Comparison of ENCODE assay signal across 19 cellular contexts in the genomic region with DNA sequence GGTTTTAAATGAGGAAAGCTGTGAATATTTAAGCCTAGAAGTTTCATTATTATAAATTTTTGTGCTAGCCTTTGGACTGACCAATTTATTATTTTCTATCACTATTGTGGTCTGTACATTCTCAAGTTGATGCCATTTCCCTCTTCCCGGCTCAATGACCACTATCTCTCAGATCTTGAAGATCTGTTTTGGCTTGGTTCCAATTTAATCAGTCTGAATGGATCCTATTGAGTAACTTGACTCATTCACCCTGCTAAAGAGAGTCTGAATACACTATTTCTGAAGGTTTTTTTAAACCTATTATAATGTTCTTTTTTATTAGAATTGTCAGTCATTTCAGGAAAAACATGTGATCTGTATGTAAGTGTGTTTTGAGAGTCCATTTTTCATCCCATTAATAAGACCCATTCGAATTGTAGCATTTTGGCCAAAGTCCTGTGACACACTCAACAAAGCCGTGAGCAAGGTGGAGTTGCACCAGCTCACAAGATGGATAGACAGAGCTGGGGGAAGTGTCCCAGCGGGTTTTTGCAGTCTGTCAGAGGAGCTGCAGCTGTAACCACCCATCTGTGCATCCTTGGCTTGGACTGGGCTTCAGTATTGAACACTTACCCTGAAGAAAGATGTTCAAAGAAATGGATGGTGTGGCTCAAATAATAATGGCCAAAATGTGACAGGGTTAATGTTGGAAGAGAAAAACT.
A peak's percentile ranks its signal among the peaks of the same experiment; 100 is the strongest.
DNase-seq lines count a peak whose midpoint lies in the region; ATAC-seq and TF ChIP-seq lines count a peak whose summit lies in the region.
"Had no signal": no experiment of that assay in that cellular context is flagged by ENCODE, and none has a peak within 500 bp of the region (broad histone marks: within the 10 kb centered on the region; RNA-seq: fewer than 3 reads in every experiment).

No MANE protein-coding gene starts in this region.

- H3K4me1 ChIP-seq in SK-N-SH (ENCODE audit: control insufficient read depth in 1 of 2, insufficient read depth in 2 of 2, low read depth in 1 of 2, low read length in 1 of 2) (peaks cover 0 to 26% of the 10 kb centered on the region in 2 experiments), liver (ENCODE audit: control insufficient read depth in 4 of 4, insufficient read depth in 4 of 4, low read length in 3 of 4) (peaks cover 6 to 52% (median 20%) of the 10 kb centered on the region in 4 donors), OCI-LY7 (ENCODE audit: insufficient read depth, low read length, poor library complexity, severe bottlenecking) (no peaks in the 10 kb centered on the region)
- H3K4me1 ChIP-seq: parathyroid adenoma had no signal

- CTCF ChIA-PET in SK-N-SH (lab: Yijun Ruan, JAX) = interaction anchor here (1.2 to 1.3 kb wide), 2 partner anchors 10 to 82 kb away, joined by 3 to 4 read pairs; no protein-coding TSS in a partner anchor
- CTCF ChIA-PET in OCI-LY7 (lab: Charles Lee; ENCODE audit: unreplicated experiment) = no interaction called here

- H3K9me2 ChIP-seq in SK-N-SH (no peaks in the 10 kb centered on the region), OCI-LY7 (ENCODE audit: insufficient read depth, low read length) (no peaks in the 10 kb centered on the region)

- H3K9ac ChIP-seq in SK-N-SH (no peak overlapping the region), liver (ENCODE audit: low read depth in 1 of 2, low read length in 2 of 2) (peak overlapping the region in 1 of 2 donors; percentile 72)
- H3K9ac ChIP-seq: parathyroid adenoma had no signal

- TF ChIP-seq EP300 in SK-N-SH (IDR thresholded peaks at IDR 0.05; ENCODE audit: borderline replicate concordance in 1 of 2, low read depth in 1 of 2, low read length in 1 of 2) = peak; percentile 45 to 51; a peak in 2 of 4 replicates

- intact Hi-C loops in OCI-LY7 (cut with micrococcal nuclease; ENCODE audit: unreplicated experiment) = no loop called here

- H2AFZ ChIP-seq in SK-N-SH (ENCODE audit: low read depth) (peak overlapping the region; percentile 52; the same call in 1 of the 2 replicates), OCI-LY7 (ENCODE audit: low read length) (no peak overlapping the region)
- H2AFZ ChIP-seq: parathyroid adenoma had no signal

- H3K4me2 ChIP-seq in SK-N-SH = peak overlapping the region; percentile 43; the same call in 1 of the 2 replicates
- no peak overlapping the region for H3K4me2 ChIP-seq in OCI-LY7 (ENCODE audit: low read length)

- no peak for TF ChIP-seq CTCF in SK-N-SH (IDR thresholded peaks at IDR 0.05)
- TF ChIP-seq CTCF in liver (IDR thresholded peaks at IDR 0.05; ENCODE audit: low read depth, low read length, missing input control) = no peak
- TF ChIP-seq CTCF in OCI-LY7 (conservative IDR thresholded peaks at IDR 0.05; ENCODE audit: low read length) = no peak

- ATAC-seq in GM18505 (IDR thresholded peaks at IDR 0.05; ENCODE audit: unreplicated experiment) (no peak), HG03439 (IDR thresholded peaks at IDR 0.05; ENCODE audit: unreplicated experiment) (no peak)
- ATAC-seq: T-helper 17 cell had no signal

- no peak for TF ChIP-seq RAD21 in SK-N-SH (IDR thresholded peaks at IDR 0.05; ENCODE audit: low read length)
- TF ChIP-seq RAD21 in liver (IDR thresholded peaks at IDR 0.05) = no peak

- POLR2A ChIA-PET in SK-N-SH (lab: Yijun Ruan, JAX) (no interaction called here), OCI-LY7 (lab: Charles Lee) (interaction anchor here (0.5 to 0.7 kb wide), 3 partner anchors 93 to 986 kb away, joined by 3 to 4 read pairs (median 3); no protein-coding TSS in a partner anchor)

- H3K27ac ChIP-seq in SK-N-SH (ENCODE audit: low read depth in 2 of 2, low read length in 1 of 2) (peak overlapping the region; percentile 11 to 90; a peak in 3 of 4 replicates), liver (ENCODE audit: low read depth in 1 of 2, low read length in 2 of 2) (peak overlapping the region; percentile 73 to 92), OCI-LY7 (ENCODE audit: low read depth, low read length, poor library complexity, severe bottlenecking) (no peak overlapping the region)
- H3K27ac ChIP-seq: parathyroid adenoma had no signal

- H3K9me3 ChIP-seq in SK-N-SH = no peaks in the 10 kb centered on the region
- no peaks in the 10 kb centered on the region for H3K9me3 ChIP-seq in liver (ENCODE audit: control insufficient read depth in 4 of 4, low read length in 3 of 4)
- H3K9me3 ChIP-seq in OCI-LY7 (ENCODE audit: low read length) = no peaks in the 10 kb centered on the region

- H3K27me3 ChIP-seq in SK-N-SH (ENCODE audit: insufficient read depth) = no peaks in the 10 kb centered on the region
- no peaks in the 10 kb centered on the region for H3K27me3 ChIP-seq in liver (ENCODE audit: control insufficient read depth in 4 of 4, insufficient read depth in 4 of 4, low read length in 3 of 4)

- DNase-seq in DMS 273 (lab: John Stamatoyannopoulos, UW; ENCODE audit: unreplicated experiment) = peak; percentile 91
- DNase-seq in NAMALWA (ENCODE audit: low spot score) = peak; percentile 10
- DNase-seq in SK-N-SH = peak; percentile 27
- DNase-seq in OCI-LY7 (ENCODE audit: low spot score) = no peak
- DNase-seq in amniotic stem cell (lab: John Stamatoyannopoulos, UW) = no peak
- DNase-seq: activated CD4-positive, alpha-beta T cell treated with anti-CD3 and anti-CD28 coated beads for 4 hours; activated T-cell treated with anti-CD3 and anti-CD28 coated beads for 4 hours; AML-193; cerebellar nuclear complex; head of caudate nucleus; kidney glomerular epithelial cell; MM.1S; NCI-H526; stimulated activated CD4-positive, alpha-beta T cell treated with anti-CD3 and anti-CD28 coated beads, Interleukin-12 subunit alpha, Interleukin-12 subunit beta, amount 100 ng/mL, for 4 hours; T-helper 17 cell had no signal

- no peaks in the 10 kb centered on the region for H4K20me1 ChIP-seq in SK-N-SH (ENCODE audit: insufficient read depth)
- peaks cover 8% of the 10 kb centered on the region; the same call in 1 of the 2 replicates for H4K20me1 ChIP-seq in OCI-LY7 (ENCODE audit: insufficient read depth, low read length)

- no peak for TF ChIP-seq POLR2A in GM18505 (IDR thresholded peaks at IDR 0.05; ENCODE audit: borderline replicate concordance, extremely low read depth, insufficient read depth, insufficient read length)

- peaks cover 2% of the 10 kb centered on the region for H3F3A ChIP-seq in SK-N-SH (replicated peaks; ENCODE audit: insufficient read depth)

- H3K79me2 ChIP-seq in SK-N-SH (ENCODE audit: insufficient read depth) = no peaks in the 10 kb centered on the region
- no peaks in the 10 kb centered on the region for H3K79me2 ChIP-seq in OCI-LY7 (ENCODE audit: insufficient read depth, low read depth, low read length)

- H3K4me3 ChIP-seq in SK-N-SH (ENCODE audit: low read depth in 2 of 2, low read length in 1 of 2) (no peak overlapping the region), liver (ENCODE audit: low read depth in 1 of 3, low read length in 3 of 3) (no peak overlapping the region), OCI-LY7 (ENCODE audit: low read depth, low read length, poor library complexity, severe bottlenecking) (no peak overlapping the region)

- H3K36me3 ChIP-seq in SK-N-SH (replicated peaks in 1 of 2; ENCODE audit: control insufficient read depth in 1 of 2, insufficient read depth in 2 of 2, low read length in 1 of 2) (no peaks in the 10 kb centered on the region), liver (ENCODE audit: control insufficient read depth in 4 of 4, insufficient read depth in 3 of 4, low read depth in 1 of 4, low read length in 3 of 4) (no peaks in the 10 kb centered on the region), OCI-LY7 (ENCODE audit: insufficient read depth, low read length) (no peaks in the 10 kb centered on the region)

- 42% methylated on average over 4 of the region's 4 CpGs for WGBS in SK-N-SH (ENCODE audit: low lambda C conversion rate)
- WGBS in liver = 67% methylated on average over 4 of the region's 4 CpGs

- no TSS peak for BruUV-seq in OCI-LY7 (replicated peaks; lab: Mats Ljungman, UMichigan)

TF ChIP-seq in SK-N-SH, 30 proteins besides CTCF, POLR2A, EP300 and RAD21 (continues in another document):
- TF ChIP-seq, protein P1, sequence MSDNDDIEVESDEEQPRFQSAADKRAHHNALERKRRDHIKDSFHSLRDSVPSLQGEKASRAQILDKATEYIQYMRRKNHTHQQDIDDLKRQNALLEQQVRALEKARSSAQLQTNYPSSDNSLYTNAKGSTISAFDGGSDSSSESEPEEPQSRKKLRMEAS (IDR thresholded peaks at IDR 0.05; ENCODE audit: low read depth) = no peak
- no peak for TF ChIP-seq MXI1 (IDR thresholded peaks at IDR 0.05; ENCODE audit: low read depth, low read length)
- no peak for TF ChIP-seq MEF2A (IDR thresholded peaks at IDR 0.05; ENCODE audit: borderline replicate concordance, low read depth)
- TF ChIP-seq TEAD4 (IDR thresholded peaks at IDR 0.05; ENCODE audit: borderline replicate concordance, insufficient read depth) = peak; percentile 21; the same call in 1 of the 2 replicates
- TF ChIP-seq CHD2 (IDR thresholded peaks at IDR 0.05; ENCODE audit: low read length, partially characterized antibody) = no peak

TF ChIP-seq in liver, 16 proteins besides CTCF, POLR2A, EP300 and RAD21 (continues in another document):
- no peak for TF ChIP-seq RXRA (IDR thresholded peaks at IDR 0.05)
- TF ChIP-seq, protein P2, sequence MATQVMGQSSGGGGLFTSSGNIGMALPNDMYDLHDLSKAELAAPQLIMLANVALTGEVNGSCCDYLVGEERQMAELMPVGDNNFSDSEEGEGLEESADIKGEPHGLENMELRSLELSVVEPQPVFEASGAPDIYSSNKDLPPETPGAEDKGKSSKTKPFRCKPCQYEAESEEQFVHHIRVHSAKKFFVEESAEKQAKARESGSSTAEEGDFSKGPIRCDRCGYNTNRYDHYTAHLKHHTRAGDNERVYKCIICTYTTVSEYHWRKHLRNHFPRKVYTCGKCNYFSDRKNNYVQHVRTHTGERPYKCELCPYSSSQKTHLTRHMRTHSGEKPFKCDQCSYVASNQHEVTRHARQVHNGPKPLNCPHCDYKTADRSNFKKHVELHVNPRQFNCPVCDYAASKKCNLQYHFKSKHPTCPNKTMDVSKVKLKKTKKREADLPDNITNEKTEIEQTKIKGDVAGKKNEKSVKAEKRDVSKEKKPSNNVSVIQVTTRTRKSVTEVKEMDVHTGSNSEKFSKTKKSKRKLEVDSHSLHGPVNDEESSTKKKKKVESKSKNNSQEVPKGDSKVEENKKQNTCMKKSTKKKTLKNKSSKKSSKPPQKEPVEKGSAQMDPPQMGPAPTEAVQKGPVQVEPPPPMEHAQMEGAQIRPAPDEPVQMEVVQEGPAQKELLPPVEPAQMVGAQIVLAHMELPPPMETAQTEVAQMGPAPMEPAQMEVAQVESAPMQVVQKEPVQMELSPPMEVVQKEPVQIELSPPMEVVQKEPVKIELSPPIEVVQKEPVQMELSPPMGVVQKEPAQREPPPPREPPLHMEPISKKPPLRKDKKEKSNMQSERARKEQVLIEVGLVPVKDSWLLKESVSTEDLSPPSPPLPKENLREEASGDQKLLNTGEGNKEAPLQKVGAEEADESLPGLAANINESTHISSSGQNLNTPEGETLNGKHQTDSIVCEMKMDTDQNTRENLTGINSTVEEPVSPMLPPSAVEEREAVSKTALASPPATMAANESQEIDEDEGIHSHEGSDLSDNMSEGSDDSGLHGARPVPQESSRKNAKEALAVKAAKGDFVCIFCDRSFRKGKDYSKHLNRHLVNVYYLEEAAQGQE (IDR thresholded peaks at IDR 0.05) = no peak
- TF ChIP-seq TAF1 (conservative IDR thresholded peaks at IDR 0.05) = no peak
- TF ChIP-seq JUND (IDR thresholded peaks at IDR 0.05) = no peak
- TF ChIP-seq EGR1 (IDR thresholded peaks at IDR 0.05; ENCODE audit: low read depth in 2 of 2) = no peak

Comparison
In these comparisons a context has a peak if more than half of its experiments do, and no peak if none do; other contexts are left out.
1. DNase-seq: peak in DMS 273 (single experiment), NAMALWA (single experiment) and SK-N-SH (single experiment); none in OCI-LY7 (single experiment) and amniotic stem cell (single experiment).